In the genomic region with DNA sequence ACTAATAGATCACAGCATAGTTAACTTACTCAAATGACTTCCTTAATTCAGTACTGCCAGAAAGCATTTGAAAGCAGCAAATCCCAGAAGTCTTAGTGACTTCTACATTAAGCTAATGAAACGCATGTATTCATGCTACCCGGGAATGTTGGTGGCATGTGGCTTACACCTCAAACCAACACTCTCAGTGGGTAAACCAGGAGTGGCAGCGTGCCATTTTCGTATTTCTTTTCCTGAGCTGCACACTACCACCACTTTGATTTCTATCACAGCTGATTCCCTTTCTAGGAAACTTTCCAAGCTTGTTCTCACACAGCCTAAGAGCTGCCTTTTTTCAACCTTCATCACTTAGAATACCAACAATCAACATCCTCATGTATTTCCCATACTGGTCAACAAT, we compare ENCODE assay signal across 22 cellular contexts.
"Had no signal": no experiment of that assay in that cellular context is flagged by ENCODE, and none has a peak within 500 bp of the region (broad histone marks: within the 10 kb centered on the region; RNA-seq: fewer than 3 reads in every experiment).

No MANE protein-coding gene starts in this region.

- H3K27ac ChIP-seq: HL-60, KMS-11 had no signal

- H3K9ac ChIP-seq: KMS-11, SK-N-SH had no signal

- DNase-seq: Kasumi-1; MM.1S; NCI-H1092 treated with DMSO at 0.1 percent for 48 hours; NCI-H1436; NCI-H187 treated with DMSO at 0.1 percent for 48 hours; NCI-H2029 treated with DMSO at 0.1 percent for 48 hours; NCI-H2171 treated with DMSO at 0.1 percent for 48 hours; NCI-H345; NCI-H510A; NCI-H524 treated with DMSO at 0.1 percent for 48 hours; NCI-H69; NCI-H774; NK-92 treated with Interleukin-12 subunit alpha and Interleukin-12 subunit beta, amount 100 ng/mL, for 24 hours; OCI-M1; Right ventricle myocardium superior; RPMI8226; SK-N-SH; SW 1271 had no signal

- H3K4me3 ChIP-seq: K562 had no signal

- H3K27ac Mint-ChIP-seq: IgD-negative memory B cell had no signal

- ATAC-seq: K562 had no signal

- H3K9me3 ChIP-seq: SK-N-SH had no signal

- H3K36me3 Mint-ChIP-seq: IgD-negative memory B cell had no signal

- H3K27me3 Mint-ChIP-seq: IgD-negative memory B cell had no signal

- H3K4me2 ChIP-seq: KMS-11, SK-N-SH had no signal

- H3K4me3 Mint-ChIP-seq: IgD-negative memory B cell had no signal

- H3K4me1 Mint-ChIP-seq: IgD-negative memory B cell had no signal
